Comparison of ENCODE assay signal across 8 cellular contexts in genomic region chr4:3480528-3481112, GRCh38. TPM values are rescaled to one million over a fixed set of nuclear protein-coding genes. Genes with fewer than 3 reads are reported as not detected.
A peak's percentile ranks its signal among the peaks of the same experiment; 100 is the strongest.
DNase-seq lines count a peak whose midpoint lies in the region; ATAC-seq and TF ChIP-seq lines count a peak whose summit lies in the region.

No MANE protein-coding gene starts in this region.

- CTCF ChIA-PET in BJ (lab: Yijun Ruan, JAX) = interaction anchor here (0.6 to 3.1 kb wide), 42 partner anchors 9 to 1296 kb away, joined by 3 to 22 read pairs (median 3); partner anchors contain the start of gene DOK7

- peaks cover 36 to 72% (median 61%) of the 10 kb centered on the region in 3 donors for H3K4me1 ChIP-seq in skeletal muscle tissue (ENCODE audit: control insufficient read depth in 3 of 3, insufficient read depth in 3 of 3, low read length in 3 of 3)

- TF ChIP-seq CTCF in BJ (IDR thresholded peaks at IDR 0.05; ENCODE audit: insufficient read depth, low read depth, low read length) = peak; percentile 100

- POLR2A ChIA-PET in BJ (lab: Charles Lee) = no interaction called here

- DNase-seq in BJ (ENCODE audit: low read depth) (no peak), MV-4-11 (lab: John Stamatoyannopoulos, UW) (peak; percentile 57), T1000 (lab: John Stamatoyannopoulos, UW) (peak; percentile 79), astrocyte of the hippocampus (ENCODE audit: low read depth, low spot score) (peak; percentile 92), hypothalamus (lab: John Stamatoyannopoulos, UW) (peak in 44 of 51 donors; percentile 4 to 83 (median 55))

- H3K4me3 ChIP-seq in BJ (ENCODE audit: low read depth, low read length) (no peak overlapping the region), skeletal muscle tissue (ENCODE audit: low read length in 3 of 3) (no peak overlapping the region)

- H3K27me3 ChIP-seq in BJ (ENCODE audit: control insufficient read depth, insufficient read depth, low read length) (no peaks in the 10 kb centered on the region; the same call in 1 of the 2 replicates), skeletal muscle tissue (ENCODE audit: control insufficient read depth in 3 of 3, insufficient read depth in 3 of 3, low read length in 3 of 3) (peaks cover 0 to 4% (median 0%) of the 10 kb centered on the region in 3 donors)

- H3K27ac ChIP-seq in skeletal muscle tissue (ENCODE audit: low read depth, low read length) = peak overlapping the region; percentile 100

- peak; percentile 71 for ATAC-seq in GM19395 (IDR thresholded peaks at IDR 0.05; ENCODE audit: unreplicated experiment)
- ATAC-seq in HG03139 (IDR thresholded peaks at IDR 0.05; ENCODE audit: unreplicated experiment) = no peak

- H3K36me3 ChIP-seq in BJ (ENCODE audit: control insufficient read depth, insufficient read depth, low read length) = no peaks in the 10 kb centered on the region
- peaks cover 3 to 16% (median 3%) of the 10 kb centered on the region in 3 donors for H3K36me3 ChIP-seq in skeletal muscle tissue (ENCODE audit: control insufficient read depth in 3 of 3, insufficient read depth in 3 of 3, low read length in 3 of 3)

- H3K9ac ChIP-seq in skeletal muscle tissue (ENCODE audit: low read depth in 1 of 3, low read length in 3 of 3) = peak overlapping the region in 2 of 3 donors; percentile 27 to 81

- no peaks in the 10 kb centered on the region for H3K9me3 ChIP-seq in skeletal muscle tissue (ENCODE audit: control insufficient read depth in 3 of 3, low read length in 3 of 3)

RNA-seq across cellular contexts. Expression of gene DOK7, which starts 17.5 kb away (rescaled TPM):
- polyA plus RNA-seq in BJ (2011; rRNA removed) = not detected in 2 replicates
- not detected in 2 replicates for polyA minus RNA-seq in BJ (2011; rRNA and poly(A)+ RNA removed)
- total RNA-seq in skeletal muscle tissue = 9.9 TPM

RNA-seq across cellular contexts. Expression of gene HGFAC, which starts 38.9 kb away (rescaled TPM):
- polyA plus RNA-seq in BJ (2011; rRNA removed) = not detected in 2 replicates
- polyA minus RNA-seq in BJ (2011; rRNA and poly(A)+ RNA removed) = not detected in 2 replicates
- total RNA-seq in skeletal muscle tissue = 0.52 TPM

RNA-seq across cellular contexts. Expression of gene LRPAP1, which starts 51.6 kb away (rescaled TPM):
- 197 and 275 TPM in 2 replicates for polyA plus RNA-seq in BJ (2011; rRNA removed)
- 19.4 and 21.9 TPM in 2 replicates for polyA minus RNA-seq in BJ (2011; rRNA and poly(A)+ RNA removed)
- 15.7 TPM for total RNA-seq in skeletal muscle tissue
